Comparison of ENCODE assay signal across 9 cellular contexts in the genomic region with DNA sequence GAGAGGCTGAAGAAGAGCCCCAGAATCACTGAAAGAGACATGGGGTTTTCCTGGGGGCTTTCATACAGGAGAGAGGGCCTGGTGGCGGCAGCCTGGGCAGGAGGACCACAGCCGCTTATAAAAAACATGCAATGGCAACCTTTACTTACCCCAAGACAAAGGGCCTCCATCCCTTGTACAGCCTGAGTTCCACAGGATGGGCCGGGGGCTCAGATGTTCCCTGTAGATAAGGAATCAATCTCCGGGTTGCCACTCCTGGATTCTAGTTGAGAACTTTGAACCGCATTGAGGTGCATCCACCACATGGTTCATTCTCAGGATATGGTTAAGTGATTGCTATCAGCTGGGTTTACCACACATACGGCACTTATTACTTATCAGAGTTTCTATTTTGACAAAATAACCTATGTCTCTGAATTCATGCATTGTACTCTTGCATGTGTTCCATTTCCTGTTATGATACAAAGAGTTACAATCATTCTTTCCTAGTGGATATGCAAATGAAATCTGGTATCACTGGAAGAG.
DNase-seq lines count a peak whose midpoint lies in the region; ATAC-seq, FAIRE-seq and TF ChIP-seq lines count a peak whose summit lies in the region.
"Had no signal": no experiment of that assay in that cellular context is flagged by ENCODE, and none has a peak within 500 bp of the region (broad histone marks: within the 10 kb centered on the region; RNA-seq: fewer than 3 reads in every experiment).

No MANE protein-coding gene starts in this region.

- no peaks in the 10 kb centered on the region for H3K36me3 Mint-ChIP-seq in chondrocyte (ENCODE audit: low read depth)
- H3K36me3 Mint-ChIP-seq: natural killer cell treated with Interleukin-12 subunit alpha and Interleukin-12 subunit beta and Interleukin-15 and Interleukin-18, amount 100 ng/mL, for 72 hours had no signal

- TF ChIP-seq POLR2A in HepG2 (IDR thresholded peaks at IDR 0.05; ENCODE audit: insufficient read depth in 1 of 2, low read depth in 2 of 2, low read length in 2 of 2), result no peak

- H3K4me3 Mint-ChIP-seq in chondrocyte (ENCODE audit: unreplicated experiment), result no peak overlapping the region
- H3K4me3 Mint-ChIP-seq: natural killer cell treated with Interleukin-12 subunit alpha and Interleukin-12 subunit beta and Interleukin-15 and Interleukin-18, amount 100 ng/mL, for 72 hours had no signal

- H2AFZ ChIP-seq in HepG2 (ENCODE audit: low read length), result no peak overlapping the region

- POLR2A ChIA-PET in HepG2 (lab: Yijun Ruan, JAX), result no interaction called here

- H3K27me3 Mint-ChIP-seq in chondrocyte (ENCODE audit: low read depth), result no peaks in the 10 kb centered on the region

- no peak overlapping the region for H3K4me2 ChIP-seq in HepG2 (ENCODE audit: low read depth, low read length)

- no peak overlapping the region for H3K9ac ChIP-seq in HepG2 (ENCODE audit: insufficient read depth, low read depth, low read length)

- H3K27me3 ChIP-seq in HepG2 (ENCODE audit: control insufficient read depth in 1 of 2, insufficient read depth in 2 of 2, low read length in 2 of 2), result no peaks in the 10 kb centered on the region

- no peaks in the 10 kb centered on the region for H4K20me1 ChIP-seq in HepG2 (ENCODE audit: insufficient read depth, low read length)

- intact Hi-C loops in HepG2 (cut with micrococcal nuclease; ENCODE audit: unreplicated experiment), result no loop called here

- peaks cover 5% of the 10 kb centered on the region for H3K4me1 Mint-ChIP-seq in chondrocyte (ENCODE audit: low read depth)

- no peak overlapping the region for H3K27ac ChIP-seq in HepG2 (ENCODE audit: extremely low read length, insufficient read depth, low read length)

- H3K9me3 Mint-ChIP-seq in chondrocyte (ENCODE audit: low read depth), result no peaks in the 10 kb centered on the region
- H3K9me3 Mint-ChIP-seq: natural killer cell treated with Interleukin-12 subunit alpha and Interleukin-12 subunit beta and Interleukin-15 and Interleukin-18, amount 100 ng/mL, for 72 hours had no signal

- in situ Hi-C loops in HepG2 (cut with HindIII; ENCODE audit: extremely low pct_ligation_motif_present, low pct_unique_long_range_greater_than_20kb), result no loop called here

- WGBS in HepG2 (ENCODE audit: low lambda C conversion rate), result 35% methylated on average over 6 of the region's 6 CpGs

- no peak for TF ChIP-seq EP300 in HepG2 (IDR thresholded peaks at IDR 0.05; ENCODE audit: low read depth in 2 of 2, low read length in 2 of 2)
- TF ChIP-seq EP300 in HepG2 (CRISPR knock-in tag; IDR thresholded peaks at IDR 0.05; ENCODE audit: borderline replicate concordance), result no peak

- H3K9me3 ChIP-seq in HepG2 (ENCODE audit: low read length), result peaks cover 48% of the 10 kb centered on the region

- no peaks in the 10 kb centered on the region for H3K79me2 ChIP-seq in HepG2 (ENCODE audit: insufficient read depth, low read length)

- CTCF ChIA-PET in HepG2 (lab: Yijun Ruan, JAX; ENCODE audit: low intra/inter-chr PET ratio, low total read pairs), result no interaction called here

- ATAC-seq in GM18520 (IDR thresholded peaks at IDR 0.05; ENCODE audit: unreplicated experiment), result peak; percentile 90
- peak; percentile 91 for ATAC-seq in GM21423 (IDR thresholded peaks at IDR 0.05; ENCODE audit: unreplicated experiment)
- peak; percentile 86 for ATAC-seq in HG03139 (IDR thresholded peaks at IDR 0.05; ENCODE audit: unreplicated experiment)
- ATAC-seq in HepG2, result no peak

- H3K4me3 ChIP-seq in HepG2 (replicated peaks in 1 of 3; ENCODE audit: insufficient read depth in 1 of 3, low read depth in 2 of 3, low read length in 3 of 3), result no peak overlapping the region

- H3K27ac Mint-ChIP-seq in chondrocyte (ENCODE audit: unreplicated experiment), result no peak overlapping the region
- H3K27ac Mint-ChIP-seq: natural killer cell treated with Interleukin-12 subunit alpha and Interleukin-12 subunit beta and Interleukin-15 and Interleukin-18, amount 100 ng/mL, for 72 hours had no signal

- no TSS peak for BruUV-seq in HepG2 (replicated peaks; lab: Mats Ljungman, UMichigan)

- FAIRE-seq in HepG2 (lab: Jason Lieb, UNC), result no peak

- H3K4me1 ChIP-seq in HepG2 (ENCODE audit: insufficient read depth, low read length), result no peaks in the 10 kb centered on the region

- DNase-seq in dermis microvascular lymphatic vessel endothelial cell (ENCODE audit: low read depth in 2 of 2), result peak; percentile 20 to 64
- no peak for DNase-seq in chondrocyte (ENCODE audit: low spot score)
- DNase-seq in ecto neural progenitor cell (ENCODE audit: low spot score), result no peak
- DNase-seq in NCI-H1417 treated with DMSO at 0.1 percent for 48 hours (lab: John Stamatoyannopoulos, UW), result no peak
- no peak for DNase-seq in HepG2 (ENCODE audit: low spot score)

- TF ChIP-seq CTCF in chondrocyte (IDR thresholded peaks at IDR 0.05) (no peak), HepG2 (CRISPR knock-in tag; IDR thresholded peaks at IDR 0.05) (no peak)

- H3K36me3 ChIP-seq in HepG2 (replicated peaks in 1 of 2; ENCODE audit: control insufficient read depth in 1 of 2, insufficient read depth in 2 of 2, low read length in 2 of 2), result no peaks in the 10 kb centered on the region

- no peak for TF ChIP-seq RAD21 in HepG2 (CRISPR knock-in tag; IDR thresholded peaks at IDR 0.05)

TF ChIP-seq in HepG2, 621 proteins besides CTCF, POLR2A, EP300 and RAD21:
- TF ChIP-seq HIVEP1 (CRISPR knock-in tag; IDR thresholded peaks at IDR 0.05), result no peak
- TF ChIP-seq MXD3 (CRISPR knock-in tag; IDR thresholded peaks at IDR 0.05), result no peak
- TF ChIP-seq SRSF1 (optimal IDR thresholded peaks at IDR 0.05; ENCODE audit: low read depth, low read length), result no peak
TF ChIP-seq in HepG2: peak in this region for 0.

Comparison
In these comparisons a context has a peak if more than half of its experiments do, and no peak if none do; other contexts are left out.
1. DNase-seq: peak in dermis microvascular lymphatic vessel endothelial cell (2 of 2); none in chondrocyte (single experiment), ecto neural progenitor cell (single experiment), NCI-H1417 treated with DMSO at 0.1 percent for 48 hours (single experiment) and HepG2 (single experiment).